In the genomic region with DNA sequence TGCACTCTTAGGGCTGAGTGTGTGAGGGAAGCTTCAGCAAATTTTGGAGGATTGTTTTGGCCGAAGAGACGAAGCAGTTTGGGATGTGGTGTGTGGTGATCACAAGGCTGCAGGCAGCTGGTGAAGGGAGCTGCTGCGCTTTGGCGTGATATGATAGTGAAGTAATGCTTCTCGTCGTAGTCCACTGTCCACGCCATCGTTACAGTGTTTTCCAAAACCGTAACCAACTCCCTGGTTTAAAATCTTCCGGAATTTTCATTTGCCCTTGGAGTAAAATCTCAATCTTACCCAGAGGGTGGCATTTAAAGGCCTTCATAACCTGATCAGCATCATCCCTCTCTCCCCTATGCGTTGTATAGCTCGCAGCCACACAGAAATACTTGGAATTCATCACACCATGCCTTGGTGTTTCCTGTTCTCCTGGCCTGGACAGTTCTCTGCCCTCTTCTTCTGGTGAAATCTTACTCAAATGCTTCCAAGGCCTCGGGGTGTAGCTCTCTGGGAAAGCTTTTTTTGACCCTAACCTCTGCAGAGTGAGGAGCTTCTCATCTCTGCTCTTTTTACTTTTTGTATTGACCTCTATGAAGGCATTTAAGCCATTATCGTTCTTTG, we compare ENCODE assay signal across 8 cellular contexts. TPM values are rescaled to one million over a fixed set of nuclear protein-coding genes. Genes with fewer than 3 reads are reported as not detected.
DNase-seq lines count a peak whose midpoint lies in the region; ATAC-seq and TF ChIP-seq lines count a peak whose summit lies in the region.

No MANE protein-coding gene starts in this region.

- peak overlapping the region; percentile 70 for H2BK5ac ChIP-seq in IMR-90 (ENCODE audit: low read depth, low read length, poor library complexity, severe bottlenecking)

- H3K9ac ChIP-seq in IMR-90 (ENCODE audit: low read depth, low read length): peak overlapping the region; percentile 97

- intact Hi-C loops in IMR-90 (cut with micrococcal nuclease) (no loop called here), prostate gland (cut with DNase I) (loop anchor here (5.0 kb wide), 2 partner anchors 228 to 323 kb away; a partner anchor contains a TSS)

- H2BK20ac ChIP-seq in IMR-90 (ENCODE audit: low read depth, low read length): no peak overlapping the region

- peak overlapping the region; percentile 21 for H2AK9ac ChIP-seq in IMR-90 (replicated peaks; ENCODE audit: low read depth, low read length, poor library complexity)

- H3K27ac Mint-ChIP-seq in CD4-positive, CD25-positive, alpha-beta regulatory T cell: peak overlapping the region; percentile 94 to 100 (median 99)
- peak overlapping the region; percentile 100 for H3K27ac Mint-ChIP-seq in activated naive CD8-positive, alpha-beta T cell treated with anti-CD3 and anti-CD28 coated beads, Interleukin-2, amount 10 ng/mL, durations not matched to agents 7 days and 5 days

- peak overlapping the region; percentile 96 for H3K23ac ChIP-seq in IMR-90 (ENCODE audit: low read depth, low read length)

- peak overlapping the region; percentile 86 for H3K27ac ChIP-seq in CD4-positive, CD25-positive, alpha-beta regulatory T cell (ENCODE audit: insufficient read depth, low read length, poor library complexity, severe bottlenecking)
- H3K27ac ChIP-seq in IMR-90 (ENCODE audit: insufficient read depth, low read length) (peak overlapping the region; percentile 77), right atrium auricular region (peak overlapping the region; percentile 96 to 97), prostate gland (peak overlapping the region; percentile 94)

- peaks cover 4% of the 10 kb centered on the region for H3K36me3 ChIP-seq in CD4-positive, CD25-positive, alpha-beta regulatory T cell (ENCODE audit: control insufficient read depth, insufficient read depth, low read length)
- no peaks in the 10 kb centered on the region; the same call in 1 of the 2 replicates for H3K36me3 ChIP-seq in IMR-90 (ENCODE audit: control insufficient read depth, insufficient read depth, low read length)
- H3K36me3 ChIP-seq in right atrium auricular region: no peaks in the 10 kb centered on the region
- H3K36me3 ChIP-seq in prostate gland: no peaks in the 10 kb centered on the region

- POLR2A ChIA-PET in IMR-90 (lab: Charles Lee; ENCODE audit: unreplicated experiment): no interaction called here
- POLR2A ChIA-PET in activated naive CD8-positive, alpha-beta T cell treated with anti-CD3 and anti-CD28 coated beads, Interleukin-2, amount 10 ng/mL, durations not matched to agents 7 days and 5 days (lab: Charles Lee): interaction anchor here (0.6 to 2.2 kb wide), 5 partner anchors 147 to 493 kb away, joined by 3 to 10 read pairs (median 4); a partner anchor contains a TSS

- H4K20me1 ChIP-seq in IMR-90 (ENCODE audit: insufficient read depth, low read length): peaks cover 22% of the 10 kb centered on the region

- WGBS in IMR-90 (ENCODE audit: extremely low coverage in 2 of 2, insufficient read length in 1 of 2), 2 experiments: 6% methylated on average over 3 of the region's 14 CpGs; no CpG with 5 or more reads in 1 of the 2 experiments
- under 1% methylated on average over 14 of the region's 14 CpGs for WGBS in prostate gland

- peak overlapping the region; percentile 97 for H3K4me3 ChIP-seq in CD4-positive, CD25-positive, alpha-beta regulatory T cell (ENCODE audit: low read depth, low read length)
- H3K4me3 ChIP-seq in IMR-90 (ENCODE audit: insufficient read depth, low read depth, low read length) (peak overlapping the region; percentile 88), right atrium auricular region (peak overlapping the region; percentile 74 to 77), prostate gland (peak overlapping the region; percentile 65 to 83)

- peaks cover 11 to 56% (median 36%) of the 10 kb centered on the region in 4 donors for H3K4me1 Mint-ChIP-seq in CD4-positive, CD25-positive, alpha-beta regulatory T cell
- peaks cover 25% of the 10 kb centered on the region for H3K4me1 Mint-ChIP-seq in activated naive CD8-positive, alpha-beta T cell treated with anti-CD3 and anti-CD28 coated beads, Interleukin-2, amount 10 ng/mL, durations not matched to agents 7 days and 5 days

- DNase-seq in CD4-positive, CD25-positive, alpha-beta regulatory T cell: no peak
- DNase-seq in IMR-90 (peak; percentile 57), right atrium auricular region (ENCODE audit: low spot score) (no peak), prostate gland (ENCODE audit: low spot score) (peak; percentile 32), NCI-H774 (lab: John Stamatoyannopoulos, UW) (no peak)
- no peak for DNase-seq in activated naive CD8-positive, alpha-beta T cell treated with anti-CD3 and anti-CD28 coated beads, Interleukin-2, amount 10 ng/mL, durations not matched to agents 7 days and 5 days

- no peak for TF ChIP-seq CTCF in IMR-90 (conservative IDR thresholded peaks at IDR 0.05; ENCODE audit: low read depth, low read length)
- TF ChIP-seq CTCF in right atrium auricular region (IDR thresholded peaks at IDR 0.05): no peak
- no peak for TF ChIP-seq CTCF in prostate gland (IDR thresholded peaks at IDR 0.05)

- H3K9me1 ChIP-seq in IMR-90 (ENCODE audit: insufficient read depth, low read length): peaks cover 3% of the 10 kb centered on the region; the same call in 1 of the 2 replicates

- H3K56ac ChIP-seq in IMR-90 (ENCODE audit: extremely low read depth, insufficient read depth, low read length): peak overlapping the region; percentile 46; the same call in 1 of the 2 replicates

- no peaks in the 10 kb centered on the region for H3K27me3 ChIP-seq in CD4-positive, CD25-positive, alpha-beta regulatory T cell (ENCODE audit: control insufficient read depth, insufficient read depth, low read length)
- H3K27me3 ChIP-seq in IMR-90 (ENCODE audit: control insufficient read depth, insufficient read depth, low read length) (no peaks in the 10 kb centered on the region), right atrium auricular region (no peaks in the 10 kb centered on the region), prostate gland (replicated peaks; ENCODE audit: insufficient read depth) (no peaks in the 10 kb centered on the region)

- H3K4me3 Mint-ChIP-seq in CD4-positive, CD25-positive, alpha-beta regulatory T cell: peak overlapping the region; percentile 99 to 100 (median 99)
- H3K4me3 Mint-ChIP-seq in activated naive CD8-positive, alpha-beta T cell treated with anti-CD3 and anti-CD28 coated beads, Interleukin-2, amount 10 ng/mL, durations not matched to agents 7 days and 5 days: peak overlapping the region; percentile 100

- peak overlapping the region; percentile 54; the same call in 1 of the 2 replicates for H2AK5ac ChIP-seq in IMR-90 (ENCODE audit: low read depth, low read length)

- H4K5ac ChIP-seq in IMR-90 (ENCODE audit: low read depth, low read length): peak overlapping the region; percentile 13; the same call in 1 of the 2 replicates

- H3K9me3 Mint-ChIP-seq in CD4-positive, CD25-positive, alpha-beta regulatory T cell: peaks cover 0 to 5% (median 3%) of the 10 kb centered on the region in 7 donors
- H3K9me3 Mint-ChIP-seq in activated naive CD8-positive, alpha-beta T cell treated with anti-CD3 and anti-CD28 coated beads, Interleukin-2, amount 10 ng/mL, durations not matched to agents 7 days and 5 days: peaks cover 7% of the 10 kb centered on the region

- no peak overlapping the region for H4K91ac ChIP-seq in IMR-90 (ENCODE audit: insufficient read depth, low read depth, low read length)

- BruUV-seq in IMR-90 (replicated peaks; lab: Mats Ljungman, UMichigan): no TSS peak

- ATAC-seq in CD4-positive, CD25-positive, alpha-beta regulatory T cell (ENCODE audit: low read depth in 2 of 2): no peak
- ATAC-seq in GM19455 (IDR thresholded peaks at IDR 0.05; ENCODE audit: unreplicated experiment): peak; percentile 16
- peak; percentile 50 for ATAC-seq in IMR-90 (ENCODE audit: low read depth)
- ATAC-seq in activated naive CD8-positive, alpha-beta T cell treated with anti-CD3 and anti-CD28 coated beads, Interleukin-2, amount 10 ng/mL, durations not matched to agents 7 days and 5 days (ENCODE audit: low read depth): no peak
- no peak for ATAC-seq in HG02623 (IDR thresholded peaks at IDR 0.05; ENCODE audit: unreplicated experiment)

- H3K36me3 Mint-ChIP-seq in CD4-positive, CD25-positive, alpha-beta regulatory T cell: peaks cover 8% of the 10 kb centered on the region
- H3K36me3 Mint-ChIP-seq in activated naive CD8-positive, alpha-beta T cell treated with anti-CD3 and anti-CD28 coated beads, Interleukin-2, amount 10 ng/mL, durations not matched to agents 7 days and 5 days: peaks cover 22% of the 10 kb centered on the region

- H3K27me3 Mint-ChIP-seq in CD4-positive, CD25-positive, alpha-beta regulatory T cell: no peaks in the 10 kb centered on the region
- no peaks in the 10 kb centered on the region for H3K27me3 Mint-ChIP-seq in activated naive CD8-positive, alpha-beta T cell treated with anti-CD3 and anti-CD28 coated beads, Interleukin-2, amount 10 ng/mL, durations not matched to agents 7 days and 5 days

- CTCF ChIA-PET in IMR-90 (lab: Yijun Ruan, JAX): no interaction called here

- H3K4me1 ChIP-seq in CD4-positive, CD25-positive, alpha-beta regulatory T cell (ENCODE audit: control insufficient read depth, insufficient read depth, low read length, poor library complexity, severe bottlenecking): peaks cover 35% of the 10 kb centered on the region
- H3K4me1 ChIP-seq in IMR-90 (ENCODE audit: control insufficient read depth, insufficient read depth, low read length): no peaks in the 10 kb centered on the region; the same call in none of the 2 replicates
- H3K4me1 ChIP-seq in right atrium auricular region: peaks cover 0 to 25% of the 10 kb centered on the region in 2 donors
- H3K4me1 ChIP-seq in prostate gland (replicated peaks): peaks cover 9% of the 10 kb centered on the region

- dilution Hi-C loops in IMR-90 (cut with HindIII; ENCODE audit: low sequenced_read_pairs, unreplicated experiment): no loop called here

- H3K18ac ChIP-seq in IMR-90 (ENCODE audit: low read depth, low read length): peak overlapping the region; percentile 18; the same call in 1 of the 2 replicates

- H3K4me2 ChIP-seq in IMR-90 (ENCODE audit: low read depth, low read length): peak overlapping the region; percentile 84

- H4K8ac ChIP-seq in IMR-90 (ENCODE audit: low read depth in 2 of 2, low read length in 2 of 2): peak overlapping the region; percentile 23 to 48; a peak in 3 of 4 replicates

- TF ChIP-seq POLR2A in IMR-90 (IDR thresholded peaks at IDR 0.05; ENCODE audit: low read depth, low read length) (no peak), prostate gland (IDR thresholded peaks at IDR 0.05) (no peak)

- H2AFZ ChIP-seq in IMR-90 (replicated peaks; ENCODE audit: low read length, poor library complexity): peak overlapping the region; percentile 97

- no peak overlapping the region for H2BK15ac ChIP-seq in IMR-90 (ENCODE audit: low read depth, low read length)

- in situ Hi-C loops in IMR-90 (cut with MboI; ENCODE audit: low sequenced_read_pairs): loop anchor here (25.0 kb wide), 1 partner anchor 528 kb away; a partner anchor contains a TSS

- peak overlapping the region; percentile 72; the same call in 1 of the 2 replicates for H3K4ac ChIP-seq in IMR-90 (ENCODE audit: low read depth, low read length)

- no peaks in the 10 kb centered on the region for H3K9me3 ChIP-seq in CD4-positive, CD25-positive, alpha-beta regulatory T cell (ENCODE audit: control insufficient read depth in 2 of 2, low read length in 2 of 2)
- H3K9me3 ChIP-seq in IMR-90 (ENCODE audit: control insufficient read depth, insufficient read depth, low read length): no peaks in the 10 kb centered on the region
- no peaks in the 10 kb centered on the region for H3K9me3 ChIP-seq in right atrium auricular region
- H3K9me3 ChIP-seq in prostate gland: no peaks in the 10 kb centered on the region

- no peak; the same call in 1 of the 2 replicates for TF ChIP-seq RAD21 in IMR-90 (IDR thresholded peaks at IDR 0.05; ENCODE audit: low read length)

- H3K14ac ChIP-seq in IMR-90 (replicated peaks; ENCODE audit: low read depth, low read length): peak overlapping the region; percentile 90

- H3K79me1 ChIP-seq in IMR-90 (ENCODE audit: low read depth in 1 of 2, low read length in 2 of 2): peaks cover 5 to 30% of the 10 kb centered on the region in 2 experiments; a peak in 2 of 4 replicates

- no peak overlapping the region for H2BK120ac ChIP-seq in IMR-90 (ENCODE audit: low read depth, low read length)

RNA-seq across cellular contexts. Expression of a gene that starts 0.8 kb away (rescaled TPM):
- total RNA-seq in CD4-positive, CD25-positive, alpha-beta regulatory T cell: 74.2 TPM
- polyA plus RNA-seq in CD4-positive, CD25-positive, alpha-beta regulatory T cell: 10 to 100 TPM in 3 of 4 donors, 1 to 10 TPM in 1; 9.8 to 13.9 (median 12.5) TPM
- total RNA-seq in IMR-90 (2012; rRNA removed) (11.7 and 13.3 TPM in 2 replicates), right atrium auricular region (10 to 100 TPM; 20.8 to 26.8 TPM), prostate gland (10 to 100 TPM; 24.3 to 30.5 TPM)
- 15.0 and 16.4 TPM in 2 replicates for polyA plus RNA-seq in IMR-90 (2012; rRNA removed)
- 4.3 and 5.5 TPM in 2 replicates for polyA plus RNA-seq in IMR-90 (2012; cell fraction: cytosol; rRNA removed)
- 6.4 and 45.4 TPM in 2 replicates for polyA plus RNA-seq in IMR-90 (2012; cell fraction: nucleus; rRNA removed; ENCODE audit: low replicate concordance)
- 10 to 100 TPM; 62.6 to 65.9 TPM for total RNA-seq in activated naive CD8-positive, alpha-beta T cell treated with anti-CD3 and anti-CD28 coated beads, Interleukin-2, amount 10 ng/mL, durations not matched to agents 7 days and 5 days

Comparison
In these comparisons a context has a peak if more than half of its experiments do, and no peak if none do; other contexts are left out.
1. ATAC-seq: peak in GM19455 (single experiment) and IMR-90 (single experiment); none in CD4-positive, CD25-positive, alpha-beta regulatory T cell (0 of 2), activated naive CD8-positive, alpha-beta T cell treated with anti-CD3 and anti-CD28 coated beads, Interleukin-2, amount 10 ng/mL, durations not matched to agents 7 days and 5 days (single experiment) and HG02623 (single experiment).
2. DNase-seq: peak in IMR-90 (single experiment) and prostate gland (single experiment); none in CD4-positive, CD25-positive, alpha-beta regulatory T cell (0 of 3), activated naive CD8-positive, alpha-beta T cell treated with anti-CD3 and anti-CD28 coated beads, Interleukin-2, amount 10 ng/mL, durations not matched to agents 7 days and 5 days (single experiment), right atrium auricular region (single experiment) and NCI-H774 (single experiment).
3. Peak in every context shown above with its lines, with median percentiles within 50 percentile points of each other: H3K27ac ChIP-seq and H3K4me3 ChIP-seq.